1 cellular context compared by ENCODE assay signal in the genomic region with DNA sequence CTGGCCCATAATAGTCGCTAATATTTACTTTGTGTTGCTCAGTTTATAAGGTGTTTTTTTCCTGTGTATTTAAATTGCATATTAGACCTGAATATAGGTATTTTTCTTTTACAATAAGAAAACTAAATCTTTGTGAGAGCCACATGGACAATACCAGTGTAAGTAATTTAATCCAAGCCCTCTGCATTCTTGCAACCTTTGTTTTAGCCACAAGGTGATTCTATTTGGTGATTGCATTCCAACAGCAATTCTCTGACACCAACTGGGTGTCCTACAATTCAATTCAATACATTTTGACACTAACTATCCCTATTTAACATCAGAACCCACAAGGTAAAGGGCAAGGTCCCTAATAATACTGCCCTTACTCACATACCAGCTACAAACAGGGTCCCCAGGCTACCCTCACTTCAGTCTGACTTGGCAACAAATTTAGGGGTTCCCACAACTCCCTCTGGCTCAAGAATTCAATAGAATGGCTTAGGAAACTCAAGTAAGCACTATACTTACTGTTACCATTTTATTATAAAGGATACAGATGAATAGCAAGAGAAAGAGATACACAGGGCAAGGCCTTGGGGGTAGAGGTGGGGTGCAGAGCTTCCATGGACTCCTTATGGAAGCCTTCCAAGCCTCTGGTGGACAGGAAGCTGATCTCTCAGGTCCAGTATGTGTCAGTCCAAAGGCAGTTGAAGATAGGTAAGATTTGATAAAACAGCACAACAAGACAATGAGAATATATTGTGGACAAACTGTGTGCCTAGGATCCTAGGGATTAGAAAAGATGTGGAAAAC.
TF ChIP-seq lines count a peak whose summit lies in the region.

No MANE protein-coding gene starts in this region.

TF ChIP-seq in H1, 55 proteins besides CTCF, POLR2A, EP300 and RAD21:
- TF ChIP-seq CHD1 (IDR thresholded peaks at IDR 0.05; ENCODE audit: low read depth, low read length) (no peak), RNF2 (IDR thresholded peaks at IDR 0.05; ENCODE audit: borderline replicate concordance, low read depth, low read length, missing control alignments, poor library complexity, severe bottlenecking) (no peak), CEBPB (IDR thresholded peaks at IDR 0.05; ENCODE audit: low read depth, low read length) (no peak), TEAD4 (IDR thresholded peaks at IDR 0.05; ENCODE audit: low read depth, low read length) (0 out of 2 replicates have a peak, but pooled peaks have one; percentile 26)
